27 cellular contexts compared by ENCODE assay signal in genomic region chr20:45258669-45259068, GRCh38. TPM values are rescaled to one million over a fixed set of nuclear protein-coding genes. Genes with fewer than 3 reads are reported as not detected.
"Had no signal": no experiment of that assay in that cellular context is flagged by ENCODE, and none has a peak within 500 bp of the region (broad histone marks: within the 10 kb centered on the region; RNA-seq: fewer than 3 reads in every experiment).

No MANE protein-coding gene starts in this region.

- H3K9me3 ChIP-seq: SK-N-SH had no signal

- ATAC-seq: K562, Panc1, PC-3 had no signal

- H3K4me2 ChIP-seq: KMS-11, SK-N-SH had no signal

- H3K4me3 ChIP-seq: K562 had no signal

- H3K27ac Mint-ChIP-seq: IgD-negative memory B cell had no signal

- H3K9ac ChIP-seq: KMS-11, SK-N-SH had no signal

- H3K9me3 Mint-ChIP-seq: IgD-negative memory B cell had no signal

- H3K36me3 Mint-ChIP-seq: IgD-negative memory B cell had no signal

- DNase-seq: Kasumi-1, MM.1S, NCI-H1092 treated with DMSO at 0.1 percent for 48 hours, NCI-H1436, NCI-H187, NCI-H2029, NCI-H2081 treated with DMSO at 0.1 percent for 48 hours, NCI-H2171, NCI-H226, NCI-H446, NCI-H510A, NCI-H524 treated with DMSO at 0.1 percent for 48 hours, NCI-H69, NCI-H774, PC-3, SHP77, SK-N-SH, SW 1271 had no signal

- H3K4me3 Mint-ChIP-seq: IgD-negative memory B cell had no signal

- H3K27ac ChIP-seq: HL-60, KMS-11, RWPE1 had no signal

RNA-seq across cellular contexts. Expression of gene SLPI, which starts 4.3 kb away (rescaled TPM):
- total RNA-seq: OCI-LY7, SK-MEL-5 had no signal

RNA-seq across cellular contexts. Expression of gene SEMG2, which starts 37.5 kb away (rescaled TPM):
- total RNA-seq: K562, M059J, OCI-LY7, PC-3, SK-MEL-5 had no signal

RNA-seq across cellular contexts. Expression of gene RBPJL, which starts 48.0 kb away (rescaled TPM):
- total RNA-seq: K562, M059J, OCI-LY7, PC-3, SK-MEL-5 had no signal

RNA-seq across cellular contexts. Expression of gene MATN4, which starts 49.4 kb away (rescaled TPM):
- total RNA-seq: M059J had no signal

RNA-seq across cellular contexts. Expression of gene SEMG1, which starts 51.8 kb away (rescaled TPM):
- total RNA-seq: K562, M059J, OCI-LY7, PC-3, SK-MEL-5 had no signal
